Comparison of ENCODE assay signal across 18 cellular contexts in genomic region chr12:113757223-113758002, GRCh38.
DNase-seq lines count a peak whose midpoint lies in the region; ATAC-seq, FAIRE-seq and TF ChIP-seq lines count a peak whose summit lies in the region.
"Had no signal": no experiment of that assay in that cellular context is flagged by ENCODE, and none has a peak within 500 bp of the region (broad histone marks: within the 10 kb centered on the region; RNA-seq: fewer than 3 reads in every experiment).

No MANE protein-coding gene starts in this region.

- H4K5ac ChIP-seq in H1 (ENCODE audit: insufficient read length, low read depth, low read length), result no peak overlapping the region

- TF ChIP-seq RAD21 in HCT116 (IDR thresholded peaks at IDR 0.05; ENCODE audit: low read depth), result no peak
- peak; percentile 25 to 36; a peak in 3 of 4 replicates for TF ChIP-seq RAD21 in H1 (IDR thresholded peaks at IDR 0.05 in 1 of 2, conservative IDR thresholded peaks at IDR 0.05 in 1 of 2; ENCODE audit: low read depth in 2 of 2, low read length in 2 of 2)

- CTCF ChIA-PET in HCT116 (lab: Charles Lee), result no interaction called here
- CTCF ChIA-PET in H1 (lab: Charles Lee; ENCODE audit: partially characterized antibody), result interaction anchor here (0.8 to 2.6 kb wide), 8 partner anchors 9 to 232 kb away, joined by 3 to 5 read pairs (median 3); no protein-coding TSS in a partner anchor
- CTCF ChIA-PET in A673 (lab: Charles Lee), result no interaction called here

- H2BK12ac ChIP-seq in H1 (ENCODE audit: low read depth, low read length), result no peak overlapping the region

- TF ChIP-seq CTCF in HCT116 (IDR thresholded peaks at IDR 0.05 in 2 of 3, conservative IDR thresholded peaks at IDR 0.05 in 1 of 3; ENCODE audit: borderline replicate concordance in 1 of 3, insufficient read depth in 1 of 3, low read depth in 2 of 3, low read length in 2 of 3) (peak in 2 of 3 experiments; percentile 8 to 26; a peak in 3 of 6 replicates), H1 (IDR thresholded peaks at IDR 0.05; ENCODE audit: control extremely low read depth in 1 of 3, insufficient read depth in 1 of 3, low read depth in 1 of 3, low read length in 3 of 3) (peak in 1 of 3 experiments; percentile 19; a peak in 1 of 4 replicates), A673 (conservative IDR thresholded peaks at IDR 0.05; ENCODE audit: low read depth, low read length) (no peak), colonic mucosa (IDR thresholded peaks at IDR 0.05) (no peak)

- no peak overlapping the region for H4K8ac ChIP-seq in H1 (ENCODE audit: extremely low read depth, insufficient read depth, low read length)

- H2AK5ac ChIP-seq in H1 (ENCODE audit: low read depth, low read length), result no peak overlapping the region

- H3K4me2 ChIP-seq in HCT116 (ENCODE audit: low read length), result no peak overlapping the region
- H3K4me2 ChIP-seq in H1 (ENCODE audit: insufficient read depth in 1 of 2, low read depth in 2 of 2, low read length in 2 of 2), result no peak overlapping the region
- H3K4me2 ChIP-seq: KMS-11 had no signal

- H3K14ac ChIP-seq in H1 (ENCODE audit: insufficient read length), result no peak overlapping the region

- H3K18ac ChIP-seq in H1 (ENCODE audit: extremely low read depth, low read length), result no peak overlapping the region

- ATAC-seq in HCT116, result peak; percentile 63
- ATAC-seq: activated CD4-positive, CD25-positive, alpha-beta regulatory T cell treated with anti-CD3 and anti-CD28 coated beads, Interleukin-2, amount 50 U/mL, for 24 hours; stimulated activated memory B cell treated with anti-CD40 and anti-IgM and Interleukin-4, amounts not matched to agents 10 μg/mL and 1 μg/mL and 100 μg/mL, for 72 hours had no signal

- no peak overlapping the region for H2BK120ac ChIP-seq in H1 (replicated peaks; ENCODE audit: low read depth, low read length)

- 82% methylated on average over 14 of the region's 14 CpGs; no CpG with 5 or more reads in 1 of the 2 experiments for WGBS in H1 (ENCODE audit: extremely low coverage in 1 of 2, insufficient coverage in 1 of 2, insufficient read length in 1 of 2, insufficient replicate concordance in 2 of 2, low coverage in 1 of 2, low lambda C conversion rate in 2 of 2, missing lambda C conversion rate in 1 of 2), 2 experiments

- H4K20me1 ChIP-seq in HCT116 (ENCODE audit: insufficient read depth) (no peaks in the 10 kb centered on the region), H1 (replicated peaks in 1 of 2; ENCODE audit: control insufficient read depth in 1 of 2, insufficient read depth in 2 of 2, low read length in 2 of 2) (no peaks in the 10 kb centered on the region)

- no peak overlapping the region for H3K56ac ChIP-seq in H1 (replicated peaks; ENCODE audit: insufficient read length, low read depth, low read length)

- no peak overlapping the region for H2BK20ac ChIP-seq in H1 (ENCODE audit: low read length)

- H3K23me2 ChIP-seq in H1 (ENCODE audit: low read depth, low read length), result no peaks in the 10 kb centered on the region

- H3K36me3 ChIP-seq in HCT116 (ENCODE audit: control insufficient read depth in 1 of 2, insufficient read depth in 2 of 2, low read length in 2 of 2), result peaks cover 2 to 11% of the 10 kb centered on the region in 2 experiments; a peak in 2 of 4 replicates
- no peaks in the 10 kb centered on the region for H3K36me3 ChIP-seq in H1 (ENCODE audit: control insufficient read depth in 2 of 4, insufficient read depth in 4 of 4, low read length in 3 of 4)
- no peaks in the 10 kb centered on the region for H3K36me3 ChIP-seq in A673 (ENCODE audit: insufficient read depth, low read length, poor library complexity, severe bottlenecking)
- H3K36me3 ChIP-seq in colonic mucosa, result no peaks in the 10 kb centered on the region

- H3K4me1 ChIP-seq in HCT116 (ENCODE audit: control insufficient read depth in 1 of 2, insufficient read depth in 2 of 2, low read length in 2 of 2) (peaks cover 0 to 11% of the 10 kb centered on the region in 2 experiments; a peak in 1 of 4 replicates), H1 (replicated peaks in 1 of 4; ENCODE audit: control insufficient read depth in 3 of 4, insufficient read depth in 4 of 4, low read length in 3 of 4) (peaks cover 0 to 2% (median 0%) of the 10 kb centered on the region in 4 experiments; a peak in 1 of 7 replicates), A673 (ENCODE audit: insufficient read depth, low read length, poor library complexity, severe bottlenecking) (no peaks in the 10 kb centered on the region), colonic mucosa (no peaks in the 10 kb centered on the region)

- H3K27ac ChIP-seq in HCT116 (ENCODE audit: low read depth, low read length) (no peak overlapping the region), H1 (ENCODE audit: low read depth, low read length) (no peak overlapping the region), A673 (ENCODE audit: low read depth, low read length, poor library complexity, severe bottlenecking) (no peak overlapping the region), colonic mucosa (no peak overlapping the region)
- H3K27ac ChIP-seq: KMS-11 had no signal

- H3K4me3 ChIP-seq in HCT116 (replicated peaks in 1 of 2; ENCODE audit: low read depth in 1 of 2, low read length in 2 of 2) (no peak overlapping the region), H1 (ENCODE audit: extremely low read depth in 1 of 4, insufficient read depth in 2 of 4, low read depth in 3 of 4, low read length in 4 of 4) (no peak overlapping the region), A673 (ENCODE audit: low read depth, low read length, poor library complexity, severe bottlenecking) (no peak overlapping the region), colonic mucosa (no peak overlapping the region)

- H2BK15ac ChIP-seq in H1 (ENCODE audit: low read length), result no peak overlapping the region

- POLR2A ChIA-PET in HCT116 (lab: Charles Lee) (no interaction called here), H1 (lab: Charles Lee; ENCODE audit: partially characterized antibody) (no interaction called here), A673 (lab: Charles Lee; ENCODE audit: low non-redundant PET) (no interaction called here)

- RAD21 ChIA-PET in HCT116 (lab: Charles Lee; ENCODE audit: low non-redundant PET in 1 of 2, low total read pairs in 2 of 2, uncharacterized antibody in 2 of 2, unreplicated experiment in 2 of 2), result no interaction called here

- intact Hi-C loops in HCT116 (cut with micrococcal nuclease), result no loop called here
- intact Hi-C loops in A673 (cut with micrococcal nuclease; ENCODE audit: unreplicated experiment), result no loop called here
- intact Hi-C loops in colonic mucosa (cut with DNase I), result no loop called here

- no peak for TF ChIP-seq EP300 in H1 (IDR thresholded peaks at IDR 0.05; ENCODE audit: borderline replicate concordance in 1 of 2, low read depth in 2 of 2, low read length in 2 of 2)

- H3K27me3 ChIP-seq in HCT116 (ENCODE audit: insufficient read depth, low read length), result no peaks in the 10 kb centered on the region
- no peaks in the 10 kb centered on the region; a peak in 1 of 7 replicates for H3K27me3 ChIP-seq in H1 (replicated peaks in 1 of 4; ENCODE audit: control insufficient read depth in 3 of 4, extremely low read depth in 1 of 4, insufficient read depth in 3 of 4, low read length in 3 of 4)
- H3K27me3 ChIP-seq in A673 (replicated peaks; ENCODE audit: insufficient read depth, low read depth, low read length, poor library complexity), result peaks cover 29% of the 10 kb centered on the region
- no peaks in the 10 kb centered on the region for H3K27me3 ChIP-seq in colonic mucosa

- no peak overlapping the region for H3K4ac ChIP-seq in H1 (replicated peaks; ENCODE audit: insufficient read length, low read depth, low read length)

- no peak overlapping the region for H4K91ac ChIP-seq in H1 (replicated peaks; ENCODE audit: insufficient read length, low read length)

- no peaks in the 10 kb centered on the region for H3K9me3 ChIP-seq in HCT116 (ENCODE audit: control insufficient read depth in 1 of 2, insufficient read depth in 1 of 2, low read depth in 1 of 2, low read length in 2 of 2)
- no peaks in the 10 kb centered on the region for H3K9me3 ChIP-seq in H1 (ENCODE audit: insufficient read depth in 2 of 2, low read depth in 1 of 2, low read length in 1 of 2)
- H3K9me3 ChIP-seq in A673 (ENCODE audit: low read depth, low read length, poor library complexity, severe bottlenecking), result no peaks in the 10 kb centered on the region
- no peaks in the 10 kb centered on the region for H3K9me3 ChIP-seq in colonic mucosa

- DNase-seq in ACHN, result peak; percentile 12
- DNase-seq in HCT116 (ENCODE audit: low read depth, low spot score), result peak; percentile 4
- peak; percentile 92 for DNase-seq in NCI-H2196 treated with DMSO at 0.1 percent for 48 hours (lab: John Stamatoyannopoulos, UW; ENCODE audit: unreplicated experiment)
- no peak for DNase-seq in H1 (ENCODE audit: low read depth in 1 of 2, low spot score in 2 of 2)
- no peak for DNase-seq in A673 (ENCODE audit: low spot score)
- no peak for DNase-seq in NK-92 (lab: John Stamatoyannopoulos, UW; ENCODE audit: unreplicated experiment)
- DNase-seq in kidney glomerular epithelial cell (lab: John Stamatoyannopoulos, UW), result no peak
- no peak for DNase-seq in colonic mucosa
- DNase-seq: effector CD4-positive, alpha-beta T cell; foreskin melanocyte; HFFc6; immature natural killer cell; NCI-H526 treated with DMSO at 0.1 percent for 48 hours; stimulated activated CD4-positive, alpha-beta T cell treated with anti-CD3 and anti-CD28 coated beads, Interleukin-2, amount 100 ng/mL, for 24 hours had no signal

- no TSS peak for BruUV-seq in HCT116 (replicated peaks; lab: Mats Ljungman, UMichigan)
- BruUV-seq in A673 (replicated peaks; lab: Mats Ljungman, UMichigan), result no TSS peak

- no peak for TF ChIP-seq POLR2A in HCT116 (IDR thresholded peaks at IDR 0.05; ENCODE audit: borderline replicate concordance, extremely low read depth, insufficient read depth, insufficient read length)
- TF ChIP-seq POLR2A in H1 (IDR thresholded peaks at IDR 0.05; ENCODE audit: control extremely low read depth in 1 of 2, low read depth in 2 of 2, low read length in 2 of 2), result no peak

- no peaks in the 10 kb centered on the region for H3K79me1 ChIP-seq in H1 (ENCODE audit: low read depth, low read length)

- H3K79me2 ChIP-seq in HCT116 (ENCODE audit: insufficient read depth, low read length) (no peaks in the 10 kb centered on the region), H1 (ENCODE audit: control insufficient read depth in 1 of 2, insufficient read depth in 2 of 2, low read length in 2 of 2) (no peaks in the 10 kb centered on the region)

- FAIRE-seq in H1 (lab: Jason Lieb, UNC), result no peak
- FAIRE-seq: G401.6 had no signal

- in situ Hi-C loops in ACHN (cut with HindIII; ENCODE audit: low pct_ligation_motif_present, low pct_unique_long_range_greater_than_20kb, low sequenced_read_pairs), result no loop called here

- no peaks in the 10 kb centered on the region for H3K9me2 ChIP-seq in HCT116 (ENCODE audit: insufficient read depth)

- no peak overlapping the region for H3K9ac ChIP-seq in HCT116 (ENCODE audit: low read length)
- H3K9ac ChIP-seq in H1 (replicated peaks in 1 of 4; ENCODE audit: extremely low read depth in 1 of 4, low read depth in 3 of 4, low read length in 3 of 4), result no peak overlapping the region
- H3K9ac ChIP-seq in colonic mucosa (ENCODE audit: low read depth in 2 of 2, low read length in 2 of 2), result no peak overlapping the region
- H3K9ac ChIP-seq: KMS-11 had no signal

- H2AFZ ChIP-seq in HCT116 (ENCODE audit: low read depth, low read length, poor library complexity, severe bottlenecking), result no peak overlapping the region
- no peak overlapping the region for H2AFZ ChIP-seq in H1 (ENCODE audit: low read length)

- no peak overlapping the region for H2BK5ac ChIP-seq in H1 (ENCODE audit: low read depth, low read length)

- H3K23ac ChIP-seq in H1 (ENCODE audit: insufficient read length), result no peak overlapping the region

Comparison
In these comparisons a context has a peak if more than half of its experiments do, and no peak if none do; other contexts are left out.
1. DNase-seq: peak in ACHN (single experiment), HCT116 (single experiment) and NCI-H2196 treated with DMSO at 0.1 percent for 48 hours (single experiment); none in H1 (0 of 2), A673 (single experiment), NK-92 (single experiment), kidney glomerular epithelial cell (single experiment) and colonic mucosa (single experiment).
2. CTCF ChIP-seq: peak in HCT116 (2 of 3); none in A673 (single experiment) and colonic mucosa (single experiment).